16 cellular contexts compared by ENCODE assay signal in genomic region chr10:14779053-14779649, GRCh38. TPM values are rescaled to one million over a fixed set of nuclear protein-coding genes. Genes with fewer than 3 reads are reported as not detected.
DNase-seq lines count a peak whose midpoint lies in the region; TF ChIP-seq lines count a peak whose summit lies in the region.
"Had no signal": no experiment of that assay in that cellular context is flagged by ENCODE, and none has a peak within 500 bp of the region (broad histone marks: within the 10 kb centered on the region; RNA-seq: fewer than 3 reads in every experiment).

No MANE protein-coding gene starts in this region.

- H3K14ac ChIP-seq in trophoblast cell (ENCODE audit: low read length) = no peak overlapping the region

- H3K27ac ChIP-seq in trophoblast cell (ENCODE audit: low read depth, low read length) (no peak overlapping the region), SK-N-SH (ENCODE audit: low read depth in 2 of 2, low read length in 1 of 2) (no peak overlapping the region)
- H3K27ac ChIP-seq: parathyroid adenoma, SK-N-MC had no signal

- no peak overlapping the region for H3K4ac ChIP-seq in trophoblast cell (ENCODE audit: low read depth, low read length)

- no CpG with 5 or more reads among the region's 6 CpGs for WGBS in trophoblast cell (ENCODE audit: extremely low coverage, insufficient coverage, insufficient read length)
- WGBS in SK-N-SH (ENCODE audit: low lambda C conversion rate) = 74% methylated on average over 6 of the region's 6 CpGs

- H3F3A ChIP-seq in SK-N-SH (replicated peaks; ENCODE audit: insufficient read depth) = no peaks in the 10 kb centered on the region

- TF ChIP-seq EP300 in SK-N-SH (IDR thresholded peaks at IDR 0.05; ENCODE audit: borderline replicate concordance in 1 of 2, low read depth in 1 of 2, low read length in 1 of 2) = no peak

- no peak overlapping the region for H4K8ac ChIP-seq in trophoblast cell (ENCODE audit: low read depth, low read length)

- H3K4me2 ChIP-seq in trophoblast cell (ENCODE audit: low read length) (no peak overlapping the region), SK-N-SH (no peak overlapping the region)

- no peak overlapping the region for H2BK120ac ChIP-seq in trophoblast cell (ENCODE audit: insufficient read depth, low read length, poor library complexity)

- CTCF ChIA-PET in BJ (lab: Yijun Ruan, JAX) (no interaction called here), SK-N-SH (lab: Yijun Ruan, JAX) (no interaction called here)

- H3K23ac ChIP-seq in trophoblast cell (ENCODE audit: low read length) = no peak overlapping the region

- H3K79me1 ChIP-seq in trophoblast cell (ENCODE audit: low read length) = peaks cover 1% of the 10 kb centered on the region

- no peak overlapping the region for H2BK5ac ChIP-seq in trophoblast cell (ENCODE audit: low read depth, low read length, poor library complexity)

- no peak overlapping the region for H2BK12ac ChIP-seq in trophoblast cell (ENCODE audit: low read length)

- POLR2A ChIA-PET in BJ (lab: Charles Lee) (no interaction called here), SK-N-SH (lab: Yijun Ruan, JAX) (no interaction called here)

- H3K4me3 ChIP-seq in BJ (ENCODE audit: low read depth, low read length) = no peak overlapping the region
- H3K4me3 ChIP-seq in fibroblast of the aortic adventitia (ENCODE audit: low read depth, low read length) = no peak overlapping the region
- H3K4me3 ChIP-seq in trophoblast cell (ENCODE audit: low read depth, low read length) = no peak overlapping the region
- H3K4me3 ChIP-seq in SK-N-SH (ENCODE audit: low read depth in 2 of 2, low read length in 1 of 2) = no peak overlapping the region
- H3K4me3 ChIP-seq: SK-N-MC had no signal

- H3K36me3 ChIP-seq in BJ (ENCODE audit: control insufficient read depth, insufficient read depth, low read length) (no peaks in the 10 kb centered on the region), trophoblast cell (ENCODE audit: control insufficient read depth in 1 of 2, insufficient read depth in 2 of 2, low read length in 2 of 2) (no peaks in the 10 kb centered on the region), SK-N-SH (replicated peaks in 1 of 2; ENCODE audit: control insufficient read depth in 1 of 2, insufficient read depth in 2 of 2, low read length in 1 of 2) (no peaks in the 10 kb centered on the region)

- no peaks in the 10 kb centered on the region for H3K79me2 ChIP-seq in trophoblast cell (ENCODE audit: control insufficient read depth, insufficient read depth, low read length, poor library complexity)
- H3K79me2 ChIP-seq in SK-N-SH (ENCODE audit: insufficient read depth) = no peaks in the 10 kb centered on the region
- H3K79me2 ChIP-seq: parathyroid adenoma had no signal

- H3K18ac ChIP-seq in trophoblast cell (ENCODE audit: low read length) = no peak overlapping the region

- H3K27me3 ChIP-seq in BJ (ENCODE audit: control insufficient read depth, insufficient read depth, low read length) = no peaks in the 10 kb centered on the region; the same call in 1 of the 2 replicates
- no peaks in the 10 kb centered on the region for H3K27me3 ChIP-seq in trophoblast cell (ENCODE audit: insufficient read depth, low read length)
- no peaks in the 10 kb centered on the region for H3K27me3 ChIP-seq in SK-N-SH (ENCODE audit: insufficient read depth)

- no peak overlapping the region for H4K91ac ChIP-seq in trophoblast cell (ENCODE audit: low read depth, low read length)

- TF ChIP-seq RAD21 in SK-N-SH (IDR thresholded peaks at IDR 0.05; ENCODE audit: low read length) = no peak

- no peak overlapping the region for H2AFZ ChIP-seq in trophoblast cell (ENCODE audit: insufficient read depth, low read length, poor library complexity)
- no peak overlapping the region for H2AFZ ChIP-seq in SK-N-SH (ENCODE audit: low read depth)
- H2AFZ ChIP-seq: parathyroid adenoma had no signal

- TF ChIP-seq CTCF in BJ (IDR thresholded peaks at IDR 0.05; ENCODE audit: insufficient read depth, low read depth, low read length) = no peak
- TF ChIP-seq CTCF in fibroblast of the aortic adventitia (IDR thresholded peaks at IDR 0.05; ENCODE audit: insufficient read depth, low read length) = no peak
- TF ChIP-seq CTCF in SK-N-SH (IDR thresholded peaks at IDR 0.05) = no peak

- no peak overlapping the region for H2AK5ac ChIP-seq in trophoblast cell (ENCODE audit: low read length)

- H3K9me3 ChIP-seq in trophoblast cell (ENCODE audit: insufficient read depth, low read depth, low read length) (peaks cover 2% of the 10 kb centered on the region), SK-N-SH (no peaks in the 10 kb centered on the region)

- no peak overlapping the region for H4K12ac ChIP-seq in trophoblast cell (ENCODE audit: low read depth, low read length)

- no peaks in the 10 kb centered on the region for H4K20me1 ChIP-seq in SK-N-SH (ENCODE audit: insufficient read depth)

- peak; percentile 46 for DNase-seq in BJ (ENCODE audit: low read depth)
- DNase-seq in RPMI7951 (ENCODE audit: low read depth) = peak; percentile 44
- peak; percentile 37 for DNase-seq in fibroblast of the aortic adventitia (ENCODE audit: low read depth)
- peak; percentile 81 to 97 for DNase-seq in trophoblast cell
- no peak for DNase-seq in COR-L47 (lab: John Stamatoyannopoulos, UW)
- no peak for DNase-seq in SK-N-SH
- no peak for DNase-seq in activated CD4-positive, alpha-beta T cell treated with anti-CD3 and anti-CD28 coated beads for 4 hours
- no peak for DNase-seq in activated CD8-positive, alpha-beta memory T cell treated with anti-CD3 and anti-CD28 coated beads, Interleukin-2, amount 50 U/mL, for 48 hours
- DNase-seq: activated naive CD8-positive, alpha-beta T cell treated with anti-CD3 and anti-CD28 coated beads, Interleukin-2, amount 50 U/mL, for 24 hours; CD4-positive, alpha-beta memory T cell; mesendoderm; NCI-H1930; stimulated activated CD4-positive, alpha-beta T cell treated with anti-CD3 and anti-CD28 coated beads, Interleukin-2, amount 100 ng/mL, for 24 hours; stimulated activated naive B cell treated with anti-CD40 and anti-IgM and Interleukin-4, amounts not matched to agents 10 μg/mL and 1 μg/mL and 100 μg/mL, for 72 hours had no signal

- H3K4me1 ChIP-seq in trophoblast cell (ENCODE audit: control insufficient read depth in 1 of 2, insufficient read depth in 2 of 2, low read length in 2 of 2) = peaks cover 8 to 16% of the 10 kb centered on the region in 2 experiments
- H3K4me1 ChIP-seq in SK-N-SH (ENCODE audit: control insufficient read depth in 1 of 2, insufficient read depth in 2 of 2, low read depth in 1 of 2, low read length in 1 of 2) = no peaks in the 10 kb centered on the region
- H3K4me1 ChIP-seq: parathyroid adenoma had no signal

- no peaks in the 10 kb centered on the region for H3K9me2 ChIP-seq in SK-N-SH

- H3K9ac ChIP-seq in trophoblast cell (ENCODE audit: low read length) (no peak overlapping the region), SK-N-SH (no peak overlapping the region)
- H3K9ac ChIP-seq: parathyroid adenoma had no signal

TF ChIP-seq in SK-N-SH, 30 proteins besides CTCF, POLR2A, EP300 and RAD21 (continues in another document):
- TF ChIP-seq YY1 (IDR thresholded peaks at IDR 0.05; ENCODE audit: low read depth) (no peak), SIN3A (IDR thresholded peaks at IDR 0.05; ENCODE audit: borderline replicate concordance, low read depth, low read length) (no peak)

RNA-seq across cellular contexts. Expression of gene FAM107B, which starts 4.5 kb away (rescaled TPM):
- polyA plus RNA-seq in BJ (2011; rRNA removed) = 11.3 and 21.2 TPM in 2 replicates
- 5.7 and 7.8 TPM in 2 replicates for polyA minus RNA-seq in BJ (2011; rRNA and poly(A)+ RNA removed)
- total RNA-seq in RPMI7951 (2014; rRNA removed; shearing (Covaris generic)) = 33.1 and 39.9 TPM in 2 replicates
- total RNA-seq in fibroblast of the aortic adventitia (ENCODE audit: low replicate concordance) = 4.8 and 22.7 TPM in 2 replicates
- polyA plus RNA-seq in trophoblast cell (2013) = 70.9 and 75.6 TPM in 2 replicates
- 1.0 and 1.3 TPM in 2 replicates for polyA plus RNA-seq in SK-N-SH (2012; rRNA removed)
- polyA plus RNA-seq in SK-N-SH (2012; cell fraction: cytosol; rRNA removed) = 2.2 TPM in 2 replicates
- 0.55 and 0.59 TPM in 2 replicates for polyA plus RNA-seq in SK-N-SH (2012; cell fraction: nucleus; rRNA removed)

RNA-seq across cellular contexts. Expression of gene CDNF, which starts 58.7 kb away (rescaled TPM):
- polyA plus RNA-seq in BJ (2011; rRNA removed) (1.0 and 1.1 TPM in 2 replicates), SK-N-SH (2012; rRNA removed) (1.0 and 1.2 TPM in 2 replicates)
- 1.00 TPM in 1 of 2 replicates, not detected in the other for polyA minus RNA-seq in BJ (2011; rRNA and poly(A)+ RNA removed)
- 0.29 TPM in 1 of 2 replicates, not detected in the other for total RNA-seq in RPMI7951 (2014; rRNA removed; shearing (Covaris generic))
- total RNA-seq in fibroblast of the aortic adventitia (ENCODE audit: low replicate concordance) = 1.2 and 2.4 TPM in 2 replicates
- polyA plus RNA-seq in trophoblast cell (2013) = 0.86 and 1.1 TPM in 2 replicates
- polyA plus RNA-seq in SK-N-SH (2012; cell fraction: cytosol; rRNA removed) = 0.71 and 1.1 TPM in 2 replicates
- 1.2 and 1.7 TPM in 2 replicates for polyA plus RNA-seq in SK-N-SH (2012; cell fraction: nucleus; rRNA removed)

RNA-seq across cellular contexts. Expression of gene HSPA14, which starts 59.0 kb away (rescaled TPM):
- polyA plus RNA-seq in BJ (2011; rRNA removed) (5.4 and 10.0 TPM in 2 replicates), SK-N-SH (2012; rRNA removed) (8.8 and 10.8 TPM in 2 replicates)
- polyA minus RNA-seq in BJ (2011; rRNA and poly(A)+ RNA removed) = 0.90 and 1.1 TPM in 2 replicates
- total RNA-seq in RPMI7951 (2014; rRNA removed; shearing (Covaris generic)) = 38.7 and 51.5 TPM in 2 replicates
- 13.7 and 19.7 TPM in 2 replicates for total RNA-seq in fibroblast of the aortic adventitia (ENCODE audit: low replicate concordance)
- polyA plus RNA-seq in trophoblast cell (2013) = 20.9 and 21.3 TPM in 2 replicates
- 12.0 and 14.7 TPM in 2 replicates for polyA plus RNA-seq in SK-N-SH (2012; cell fraction: cytosol; rRNA removed)
- polyA plus RNA-seq in SK-N-SH (2012; cell fraction: nucleus; rRNA removed) = 8.4 and 14.4 TPM in 2 replicates

RNA-seq across cellular contexts. Expression of gene MSANTD7, which starts 59.0 kb away (rescaled TPM):
- polyA plus RNA-seq in BJ (2011; rRNA removed) (4.2 and 5.1 TPM in 2 replicates), SK-N-SH (2012; rRNA removed) (3.2 and 3.9 TPM in 2 replicates)
- polyA minus RNA-seq in BJ (2011; rRNA and poly(A)+ RNA removed) = 10.0 and 12.7 TPM in 2 replicates
- total RNA-seq in RPMI7951 (2014; rRNA removed; shearing (Covaris generic)) = 20.5 and 24.6 TPM in 2 replicates
- total RNA-seq in fibroblast of the aortic adventitia (ENCODE audit: low replicate concordance) = 7.7 and 18.5 TPM in 2 replicates
- 11.5 and 12.0 TPM in 2 replicates for polyA plus RNA-seq in trophoblast cell (2013)
- polyA plus RNA-seq in SK-N-SH (2012; cell fraction: cytosol; rRNA removed) = 3.6 and 3.7 TPM in 2 replicates
- 3.5 and 6.1 TPM in 2 replicates for polyA plus RNA-seq in SK-N-SH (2012; cell fraction: nucleus; rRNA removed)

Comparison
In these comparisons a context has a peak if more than half of its experiments do, and no peak if none do; other contexts are left out.
1. DNase-seq: peak in BJ (single experiment), RPMI7951 (single experiment), fibroblast of the aortic adventitia (single experiment) and trophoblast cell (2 of 2); none in COR-L47 (single experiment), SK-N-SH (single experiment), activated CD4-positive, alpha-beta T cell treated with anti-CD3 and anti-CD28 coated beads for 4 hours (0 of 2) and activated CD8-positive, alpha-beta memory T cell treated with anti-CD3 and anti-CD28 coated beads, Interleukin-2, amount 50 U/mL, for 48 hours (single experiment).